In genomic region chr1:193558491-193559028, GRCh38 we compare ENCODE assay signal across 2 cellular contexts.
TF ChIP-seq lines count a peak whose summit lies in the region.

No MANE protein-coding gene starts in this region.

TF ChIP-seq in liver, 16 proteins besides CTCF, POLR2A, EP300 and RAD21 (continued from another document):
- peak; percentile 55 for TF ChIP-seq ZBTB33 (IDR thresholded peaks at IDR 0.05)
- TF ChIP-seq TAF1 (conservative IDR thresholded peaks at IDR 0.05) = no peak
- TF ChIP-seq FOXA2 (IDR thresholded peaks at IDR 0.05) = peak; percentile 36
- TF ChIP-seq NR2F2 (IDR thresholded peaks at IDR 0.05) = peak; percentile 80
- peak; percentile 59 for TF ChIP-seq SP1 (IDR thresholded peaks at IDR 0.05)
- peak; percentile 36 for TF ChIP-seq HNF4G (IDR thresholded peaks at IDR 0.05)
- TF ChIP-seq ATF3 (IDR thresholded peaks at IDR 0.05) = peak; percentile 84
- TF ChIP-seq HNF4A (conservative IDR thresholded peaks at IDR 0.05) = peak; percentile 68 to 75
- TF ChIP-seq MAX (IDR thresholded peaks at IDR 0.05) = peak; percentile 70

TF ChIP-seq in HepG2, 621 proteins besides CTCF, POLR2A, EP300 and RAD21 (continued from another document):
- TF ChIP-seq ZBED4 (CRISPR knock-in tag; IDR thresholded peaks at IDR 0.05; ENCODE audit: borderline replicate concordance) (no peak), GATA4 (IDR thresholded peaks at IDR 0.05; ENCODE audit: borderline replicate concordance, low read depth) (no peak), TBP (CRISPR knock-in tag; IDR thresholded peaks at IDR 0.05) (no peak), ADNP (CRISPR knock-in tag; IDR thresholded peaks at IDR 0.05) (no peak), NKX3-1 (CRISPR knock-in tag; IDR thresholded peaks at IDR 0.05) (no peak), PHB2 (IDR thresholded peaks at IDR 0.05; ENCODE audit: partially characterized antibody) (no peak), STAG1 (CRISPR knock-in tag; IDR thresholded peaks at IDR 0.05) (no peak)
